Comparison of ENCODE assay signal across 8 cellular contexts in the genomic region with DNA sequence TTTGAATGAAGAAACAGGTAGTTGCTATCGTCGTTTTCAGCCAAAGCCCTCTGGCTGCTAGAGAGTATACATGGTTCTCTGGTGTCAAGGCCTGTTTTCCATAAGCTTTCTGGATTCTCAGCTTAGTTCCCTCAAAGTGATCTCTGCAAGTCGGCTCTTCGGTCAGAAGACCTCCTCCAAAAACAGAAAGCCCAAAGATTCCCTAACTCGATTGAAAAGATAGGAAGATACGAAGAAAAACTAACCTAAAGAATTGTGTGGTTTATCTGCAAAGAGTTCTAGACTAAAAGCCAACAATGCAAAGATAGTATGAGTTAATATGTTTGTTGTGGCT. TPM values are rescaled to one million over a fixed set of nuclear protein-coding genes. Genes with fewer than 3 reads are reported as not detected.
DNase-seq lines count a peak whose midpoint lies in the region; ATAC-seq and TF ChIP-seq lines count a peak whose summit lies in the region.

No MANE protein-coding gene starts in this region.

- DNase-seq in BE2C (no peak), GM20000 (ENCODE audit: low spot score) (peak; percentile 14), ureter (ENCODE audit: low spot score) (no peak), RPMI8226 (no peak)
- no peak for DNase-seq in effector memory CD4-positive, alpha-beta T cell
- peak in 2 of 9 donors; percentile 5 to 10 for DNase-seq in naive thymus-derived CD4-positive, alpha-beta T cell
- no peak for DNase-seq in stimulated activated CD4-positive, alpha-beta T cell treated with anti-CD3 and anti-CD28 coated beads, Interleukin-1b, Interleukin-23, amount 100 ng/mL, for 48 hours

- H3K36me3 ChIP-seq in BE2C (no peaks in the 10 kb centered on the region), OCI-LY3 (replicated peaks; ENCODE audit: low read depth, low read length) (peaks cover 6% of the 10 kb centered on the region)
- no peaks in the 10 kb centered on the region for H3K36me3 ChIP-seq in effector memory CD4-positive, alpha-beta T cell (ENCODE audit: control insufficient read depth, insufficient read depth, low read length)
- H3K36me3 ChIP-seq in naive thymus-derived CD4-positive, alpha-beta T cell (ENCODE audit: control insufficient read depth in 2 of 3, insufficient read depth in 3 of 3, low read length in 3 of 3), result peaks cover 0 to 5% (median 0%) of the 10 kb centered on the region in 3 experiments

- peaks cover 0 to 16% (median 0%) of the 10 kb centered on the region in 5 donors for H3K36me3 Mint-ChIP-seq in naive thymus-derived CD4-positive, alpha-beta T cell

- POLR2A ChIA-PET in naive thymus-derived CD4-positive, alpha-beta T cell (lab: Charles Lee), result no interaction called here

- peak overlapping the region; percentile 95 to 100 (median 98) for H3K27ac Mint-ChIP-seq in naive thymus-derived CD4-positive, alpha-beta T cell

- H3K4me2 ChIP-seq in OCI-LY3 (ENCODE audit: low read length), result peak overlapping the region; percentile 84

- H3K4me3 ChIP-seq in BE2C (ENCODE audit: low read depth, low read length) (peak overlapping the region; percentile 69), OCI-LY3 (ENCODE audit: low read length) (peak overlapping the region; percentile 93)
- H3K4me3 ChIP-seq in effector memory CD4-positive, alpha-beta T cell (ENCODE audit: insufficient read depth, low read depth, low read length, poor library complexity, severe bottlenecking), result peak overlapping the region; percentile 98
- peak overlapping the region; percentile 85 for H3K4me3 ChIP-seq in naive thymus-derived CD4-positive, alpha-beta T cell (ENCODE audit: low read length)

- ATAC-seq in naive thymus-derived CD4-positive, alpha-beta T cell, result no peak

- TF ChIP-seq CTCF in BE2C (IDR thresholded peaks at IDR 0.05; ENCODE audit: low read depth, low read length) (no peak), GM20000 (IDR thresholded peaks at IDR 0.05; ENCODE audit: extremely low read depth, missing control alignments) (no peak), OCI-LY3 (IDR thresholded peaks at IDR 0.05; ENCODE audit: low read depth, low read length) (no peak)

- H3K9me3 ChIP-seq in BE2C (no peaks in the 10 kb centered on the region), OCI-LY3 (ENCODE audit: insufficient read depth, low read length) (no peaks in the 10 kb centered on the region)
- H3K9me3 ChIP-seq in effector memory CD4-positive, alpha-beta T cell (ENCODE audit: control insufficient read depth, low read length), result no peaks in the 10 kb centered on the region
- H3K9me3 ChIP-seq in naive thymus-derived CD4-positive, alpha-beta T cell (ENCODE audit: control insufficient read depth in 2 of 3, low read length in 3 of 3), result no peaks in the 10 kb centered on the region

- peak overlapping the region; percentile 94 for H2AFZ ChIP-seq in OCI-LY3 (ENCODE audit: low read depth, low read length)

- H3K27me3 Mint-ChIP-seq in naive thymus-derived CD4-positive, alpha-beta T cell, result peaks cover 0 to 4% (median 3%) of the 10 kb centered on the region in 5 donors

- peak overlapping the region; percentile 68; the same call in 1 of the 2 replicates for H3K27ac ChIP-seq in OCI-LY3 (ENCODE audit: low read length)
- H3K27ac ChIP-seq in effector memory CD4-positive, alpha-beta T cell (ENCODE audit: insufficient read depth, low read length, poor library complexity, severe bottlenecking), result peak overlapping the region; percentile 92
- peak overlapping the region; percentile 90 for H3K27ac ChIP-seq in naive thymus-derived CD4-positive, alpha-beta T cell (ENCODE audit: low read depth, low read length)

- no peaks in the 10 kb centered on the region for H3K9me3 Mint-ChIP-seq in naive thymus-derived CD4-positive, alpha-beta T cell

- no peaks in the 10 kb centered on the region for H3K27me3 ChIP-seq in BE2C
- H3K27me3 ChIP-seq in OCI-LY3 (ENCODE audit: low read depth, low read length), result no peaks in the 10 kb centered on the region
- no peaks in the 10 kb centered on the region for H3K27me3 ChIP-seq in effector memory CD4-positive, alpha-beta T cell (replicated peaks; ENCODE audit: control insufficient read depth, insufficient read depth, low read length, poor library complexity, severe bottlenecking)
- no peaks in the 10 kb centered on the region for H3K27me3 ChIP-seq in naive thymus-derived CD4-positive, alpha-beta T cell (ENCODE audit: control insufficient read depth in 2 of 2, insufficient read depth in 2 of 2, low read length in 2 of 2)

- H3K4me1 Mint-ChIP-seq in naive thymus-derived CD4-positive, alpha-beta T cell, result peaks cover 16 to 58% (median 44%) of the 10 kb centered on the region in 7 donors

- H3K4me1 ChIP-seq in BE2C (no peaks in the 10 kb centered on the region), OCI-LY3 (ENCODE audit: low read length) (peaks cover 14% of the 10 kb centered on the region)
- no peaks in the 10 kb centered on the region for H3K4me1 ChIP-seq in effector memory CD4-positive, alpha-beta T cell (ENCODE audit: control insufficient read depth, insufficient read depth, low read length, poor library complexity, severe bottlenecking)
- peaks cover 24 to 27% of the 10 kb centered on the region in 2 donors for H3K4me1 ChIP-seq in naive thymus-derived CD4-positive, alpha-beta T cell (ENCODE audit: control insufficient read depth in 2 of 2, insufficient read depth in 2 of 2, low read length in 2 of 2)

- intact Hi-C loops in naive thymus-derived CD4-positive, alpha-beta T cell (cut with micrococcal nuclease), result loop anchor here (1.0 to 10.0 kb wide), 7 partner anchors 131 to 1934 kb away; a partner anchor contains a TSS

- peak overlapping the region; percentile 85 for H3K9ac ChIP-seq in OCI-LY3 (ENCODE audit: low read length)

- CTCF ChIA-PET in naive thymus-derived CD4-positive, alpha-beta T cell (lab: Charles Lee), result no interaction called here

- H3K4me3 Mint-ChIP-seq in naive thymus-derived CD4-positive, alpha-beta T cell, result peak overlapping the region; percentile 97 to 100 (median 100)

- peaks cover 43% of the 10 kb centered on the region for H3K79me2 ChIP-seq in OCI-LY3 (ENCODE audit: low read length)

- peaks cover 8% of the 10 kb centered on the region; the same call in 1 of the 2 replicates for H4K20me1 ChIP-seq in OCI-LY3 (ENCODE audit: insufficient read depth, low read length)

RNA-seq across cellular contexts. Expression of a gene that starts 0.5 kb away (rescaled TPM):
- 13.0 TPM for polyA plus RNA-seq in BE2C (2012; ENCODE audit: insufficient read depth, insufficient read length, low read depth)
- 10 to 100 TPM; 40.7 to 73.8 (median 42.9) TPM for total RNA-seq in naive thymus-derived CD4-positive, alpha-beta T cell
- 10 to 100 TPM; 19.6 to 26.4 TPM for polyA plus RNA-seq in naive thymus-derived CD4-positive, alpha-beta T cell
- total RNA-seq in ureter, result 66.6 TPM
